Comparison of ENCODE assay signal across 24 cellular contexts in genomic region chr16:23368469-23368868, GRCh38.
DNase-seq lines count a peak whose midpoint lies in the region; ATAC-seq, FAIRE-seq and TF ChIP-seq lines count a peak whose summit lies in the region.
"Had no signal": no experiment of that assay in that cellular context is flagged by ENCODE, and none has a peak within 500 bp of the region (broad histone marks: within the 10 kb centered on the region; RNA-seq: fewer than 3 reads in every experiment).

No MANE protein-coding gene starts in this region.

- H3K27ac ChIP-seq in A549 = no peak overlapping the region
- H3K27ac ChIP-seq in HCT116 (ENCODE audit: low read depth, low read length) = no peak overlapping the region
- H3K27ac ChIP-seq in foreskin keratinocyte = no peak overlapping the region
- no peak overlapping the region for H3K27ac ChIP-seq in right cardiac atrium (ENCODE audit: low read length)
- H3K27ac ChIP-seq: C4-2B, cardiac muscle cell, pancreas, testis had no signal

- H3K79me2 ChIP-seq in HCT116 (ENCODE audit: insufficient read depth, low read length) = no peaks in the 10 kb centered on the region

- H3K9me2 ChIP-seq in HCT116 (ENCODE audit: insufficient read depth) = no peaks in the 10 kb centered on the region

- 16% methylated on average over 5 of the region's 5 CpGs for WGBS in A549 (ENCODE audit: missing lambda C conversion rate)
- 83% methylated on average over 5 of the region's 5 CpGs for WGBS in right cardiac atrium

- BruUV-seq in HCT116 (replicated peaks; lab: Mats Ljungman, UMichigan) = no TSS peak

- no peaks in the 10 kb centered on the region for H3K27me3 ChIP-seq in HCT116 (ENCODE audit: insufficient read depth, low read length)
- H3K27me3 ChIP-seq in foreskin keratinocyte = no peaks in the 10 kb centered on the region
- H3K27me3 ChIP-seq in right cardiac atrium (ENCODE audit: control insufficient read depth, insufficient read depth) = no peaks in the 10 kb centered on the region
- H3K27me3 ChIP-seq: cardiac muscle cell, pancreas, testis had no signal

- H3K4me1 ChIP-seq in A549 (peaks cover 7% of the 10 kb centered on the region; the same call in 1 of the 3 replicates), HCT116 (ENCODE audit: control insufficient read depth in 1 of 2, insufficient read depth in 2 of 2, low read length in 2 of 2) (peaks cover 6 to 11% of the 10 kb centered on the region in 2 experiments; a peak in 3 of 4 replicates), foreskin keratinocyte (no peaks in the 10 kb centered on the region), right cardiac atrium (ENCODE audit: control insufficient read depth, insufficient read depth, low read length) (no peaks in the 10 kb centered on the region)
- H3K4me1 ChIP-seq: testis had no signal

- FAIRE-seq in A549 (lab: Jason Lieb, UNC) = no peak
- FAIRE-seq: D721Med, pancreas had no signal

- H4K20me1 ChIP-seq in HCT116 (ENCODE audit: insufficient read depth) = no peaks in the 10 kb centered on the region

- no peak overlapping the region for H2AFZ ChIP-seq in HCT116 (ENCODE audit: low read depth, low read length, poor library complexity, severe bottlenecking)

- ATAC-seq in A549 (no peak; a peak in 1 of 6 replicates), HCT116 (peak; percentile 68; the same call in 1 of the 2 replicates), foreskin keratinocyte (peak; percentile 89), right cardiac atrium (no peak)
- ATAC-seq: natural killer cell; pancreas; stimulated activated effector memory CD8-positive, alpha-beta T cell treated with anti-CD3 and anti-CD28 coated beads, Interleukin-12 subunit alpha, Interleukin-12 subunit beta, amount 100 ng/mL, for 72 hours had no signal

- H3K4me3 ChIP-seq in A549 = no peak overlapping the region
- no peak overlapping the region for H3K4me3 ChIP-seq in HCT116 (replicated peaks in 1 of 2; ENCODE audit: low read depth in 1 of 2, low read length in 2 of 2)
- H3K4me3 ChIP-seq in right cardiac atrium (ENCODE audit: low read length) = no peak overlapping the region
- H3K4me3 ChIP-seq: cardiac muscle cell, pancreas, testis had no signal

- intact Hi-C loops in HCT116 (cut with micrococcal nuclease) (no loop called here), right cardiac atrium (cut with DNase I) (no loop called here)

- RAD21 ChIA-PET in HCT116 (lab: Charles Lee; ENCODE audit: low non-redundant PET in 1 of 2, low total read pairs in 2 of 2, uncharacterized antibody in 2 of 2, unreplicated experiment in 2 of 2) = no interaction called here

- TF ChIP-seq EP300 in A549 (IDR thresholded peaks at IDR 0.05) = no peak

- H3K4me2 ChIP-seq in A549 (no peak overlapping the region), HCT116 (ENCODE audit: low read length) (peak overlapping the region; percentile 44)

- no peak for TF ChIP-seq RAD21 in A549 (conservative IDR thresholded peaks at IDR 0.05 in 1 of 2, IDR thresholded peaks at IDR 0.05 in 1 of 2)
- no peak for TF ChIP-seq RAD21 in HCT116 (IDR thresholded peaks at IDR 0.05; ENCODE audit: low read depth)

- TF ChIP-seq CTCF in A549 (IDR thresholded peaks at IDR 0.05) (no peak), HCT116 (IDR thresholded peaks at IDR 0.05 in 2 of 3, conservative IDR thresholded peaks at IDR 0.05 in 1 of 3; ENCODE audit: borderline replicate concordance in 1 of 3, insufficient read depth in 1 of 3, low read depth in 2 of 3, low read length in 2 of 3) (no peak), foreskin keratinocyte (conservative IDR thresholded peaks at IDR 0.05) (no peak)

- H3K36me3 ChIP-seq in HCT116 (ENCODE audit: control insufficient read depth in 1 of 2, insufficient read depth in 2 of 2, low read length in 2 of 2) = no peaks in the 10 kb centered on the region
- H3K36me3 ChIP-seq: cardiac muscle cell, pancreas had no signal

- CTCF ChIA-PET in A549 (lab: Yijun Ruan, JAX) (interaction anchor here (0.6 to 2.8 kb wide), 2 partner anchors 67 to 185 kb away, joined by 6 to 10 read pairs; no protein-coding TSS in a partner anchor), HCT116 (lab: Charles Lee) (no interaction called here)

- POLR2A ChIA-PET in A549 (lab: Yijun Ruan, JAX) = no interaction called here
- POLR2A ChIA-PET in HCT116 (lab: Charles Lee) = no interaction called here

- H3K9me3 ChIP-seq in A549 (no peaks in the 10 kb centered on the region), HCT116 (ENCODE audit: control insufficient read depth in 1 of 2, insufficient read depth in 1 of 2, low read depth in 1 of 2, low read length in 2 of 2) (no peaks in the 10 kb centered on the region), right cardiac atrium (ENCODE audit: control insufficient read depth, low read length) (no peaks in the 10 kb centered on the region)
- H3K9me3 ChIP-seq: pancreas, testis had no signal

- TF ChIP-seq POLR2A in A549 (IDR thresholded peaks at IDR 0.05; ENCODE audit: low read length) (no peak), HCT116 (IDR thresholded peaks at IDR 0.05; ENCODE audit: borderline replicate concordance, extremely low read depth, insufficient read depth, insufficient read length) (no peak)

- H3K9ac ChIP-seq in HCT116 (ENCODE audit: low read length) = no peak overlapping the region

- DNase-seq in A549 (ENCODE audit: low read depth in 1 of 2, low spot score in 1 of 2) (no peak), HCT116 (ENCODE audit: low read depth, low spot score) (peak; percentile 2), RKO (ENCODE audit: low spot score) (peak; percentile 16), foreskin keratinocyte (peak; percentile 50 to 74), MV-4-11 (lab: John Stamatoyannopoulos, UW) (no peak), right cardiac atrium (no peak), hippocampal formation (lab: John Stamatoyannopoulos, UW) (no peak)
- no peak for DNase-seq in activated T-cell treated with anti-CD3 and anti-CD28 coated beads, Interleukin-2, amount 50 U/mL, for 1 hour
- DNase-seq: activated CD4-positive, alpha-beta T cell treated with anti-CD3 and anti-CD28 coated beads, Interleukin-2, amount 50 U/mL, for 4 hours; activated gamma-delta T cell treated with Interleukin-2 at 50 U/mL for 16 hours; foreskin fibroblast; GDM1; hypothalamus; natural killer cell; NCI-H1436; NCI-H526 treated with DMSO at 0.1 percent for 48 hours; pancreas; SHP77 treated with DMSO at 0.1 percent for 48 hours; T-helper 1 cell; testis had no signal

TF ChIP-seq in A549, 52 proteins besides CTCF, POLR2A, EP300 and RAD21:
- TF ChIP-seq FOSL2 (IDR thresholded peaks at IDR 0.05) = no peak
- TF ChIP-seq FOSL2 (CRISPR knock-in tag; IDR thresholded peaks at IDR 0.05) = peak; percentile 37; the same call in 1 of the 2 replicates
- TF ChIP-seq E2F6 (IDR thresholded peaks at IDR 0.05; ENCODE audit: borderline replicate concordance, low read depth) = no peak
- no peak for TF ChIP-seq CHD4 (IDR thresholded peaks at IDR 0.05; ENCODE audit: borderline replicate concordance)

TF ChIP-seq in HCT116, 20 proteins besides CTCF, POLR2A, EP300 and RAD21:
- no peak for TF ChIP-seq REST (IDR thresholded peaks at IDR 0.05; ENCODE audit: low read depth)
- peak; percentile 63 for TF ChIP-seq FOSL1 (IDR thresholded peaks at IDR 0.05; ENCODE audit: low read depth)
- TF ChIP-seq ZFX (IDR thresholded peaks at IDR 0.05) = no peak
- peak; percentile 39; the same call in 1 of the 2 replicates for TF ChIP-seq JUND (IDR thresholded peaks at IDR 0.05)
- no peak for TF ChIP-seq EZH2phosphoT487 (IDR thresholded peaks at IDR 0.05; ENCODE audit: borderline replicate concordance)
- TF ChIP-seq, protein P1, sequence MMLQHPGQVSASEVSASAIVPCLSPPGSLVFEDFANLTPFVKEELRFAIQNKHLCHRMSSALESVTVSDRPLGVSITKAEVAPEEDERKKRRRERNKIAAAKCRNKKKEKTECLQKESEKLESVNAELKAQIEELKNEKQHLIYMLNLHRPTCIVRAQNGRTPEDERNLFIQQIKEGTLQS (IDR thresholded peaks at IDR 0.05) = no peak

Comparison
In these comparisons a context has a peak if more than half of its experiments do, and no peak if none do; other contexts are left out.
1. ATAC-seq: peak in HCT116 (single experiment) and foreskin keratinocyte (single experiment); none in A549 (0 of 2) and right cardiac atrium (0 of 2).
2. DNase-seq: peak in HCT116 (single experiment), RKO (single experiment) and foreskin keratinocyte (2 of 2); none in A549 (0 of 2), MV-4-11 (single experiment), activated T-cell treated with anti-CD3 and anti-CD28 coated beads, Interleukin-2, amount 50 U/mL, for 1 hour (single experiment), right cardiac atrium (0 of 3) and hippocampal formation (0 of 2).